Comparison of ENCODE assay signal across 8 cellular contexts in genomic region chr11:119584193-119585037, GRCh38.
DNase-seq lines count a peak whose midpoint lies in the region; ATAC-seq and TF ChIP-seq lines count a peak whose summit lies in the region.

No MANE protein-coding gene starts in this region.

- no peak for TF ChIP-seq CTCF in GM10266 (IDR thresholded peaks at IDR 0.05; ENCODE audit: control insufficient read depth, insufficient read depth, low read depth, missing control alignments)

- POLR2A ChIA-PET in activated CD4-positive, alpha-beta memory T cell treated with anti-CD3 and anti-CD28 coated beads for 36 hours (lab: Charles Lee) = no interaction called here

- peak overlapping the region; percentile 92 for H3K27ac ChIP-seq in neuronal stem cell (replicated peaks; ENCODE audit: low read length)
- H3K27ac ChIP-seq in Karpas-422 (ENCODE audit: low read length) = no peak overlapping the region

- peaks cover 0 to 7% (median 0%) of the 10 kb centered on the region in 3 experiments for H3K27me3 ChIP-seq in neuronal stem cell (ENCODE audit: control insufficient read depth in 3 of 3, insufficient read depth in 3 of 3, low read depth in 1 of 3, low read length in 3 of 3)
- H3K27me3 ChIP-seq in Karpas-422 (ENCODE audit: low read length) = no peaks in the 10 kb centered on the region

- H3K9me3 Mint-ChIP-seq in activated CD4-positive, alpha-beta memory T cell treated with anti-CD3 and anti-CD28 coated beads for 36 hours = no peaks in the 10 kb centered on the region

- H3K9me2 ChIP-seq in Karpas-422 (replicated peaks; ENCODE audit: insufficient read depth, low read length) = no peaks in the 10 kb centered on the region

- peak overlapping the region; percentile 94 for H3K4me2 ChIP-seq in neuronal stem cell (ENCODE audit: insufficient read depth, low read length, poor library complexity, severe bottlenecking)
- H3K4me2 ChIP-seq in Karpas-422 (ENCODE audit: low read depth, low read length, poor library complexity, severe bottlenecking) = no peak overlapping the region

- WGBS in neuronal stem cell (ENCODE audit: extremely low coverage in 2 of 2, insufficient read length in 2 of 2, insufficient replicate concordance in 1 of 2), 2 donors = no CpG with 5 or more reads among the region's 56 CpGs

- H3K14ac ChIP-seq in neuronal stem cell (ENCODE audit: low read length) = no peak overlapping the region

- CTCF ChIA-PET in activated CD4-positive, alpha-beta memory T cell treated with anti-CD3 and anti-CD28 coated beads for 36 hours (lab: Charles Lee) = no interaction called here

- H2BK5ac ChIP-seq in neuronal stem cell (ENCODE audit: low read length) = peak overlapping the region; percentile 85

- H3K4me1 ChIP-seq in neuronal stem cell (ENCODE audit: control insufficient read depth in 2 of 2, insufficient read depth in 1 of 2, low read depth in 1 of 2, low read length in 2 of 2) = peaks cover 6 to 13% of the 10 kb centered on the region in 2 donors
- no peaks in the 10 kb centered on the region for H3K4me1 ChIP-seq in Karpas-422 (ENCODE audit: low read length)

- peaks cover 54% of the 10 kb centered on the region for H3K27me3 Mint-ChIP-seq in activated CD4-positive, alpha-beta memory T cell treated with anti-CD3 and anti-CD28 coated beads for 36 hours

- H4K91ac ChIP-seq in neuronal stem cell (ENCODE audit: low read depth, low read length, poor library complexity) = no peak overlapping the region

- H3K23ac ChIP-seq in neuronal stem cell (ENCODE audit: low read depth, low read length, poor library complexity) = peak overlapping the region; percentile 38

- H3K9ac ChIP-seq in neuronal stem cell (ENCODE audit: low read depth, low read length, poor library complexity) (peak overlapping the region; percentile 88), Karpas-422 (ENCODE audit: low read length) (no peak overlapping the region)

- peak overlapping the region; percentile 97 for H2BK120ac ChIP-seq in neuronal stem cell (ENCODE audit: low read depth, low read length)

- no peaks in the 10 kb centered on the region for H3K36me3 Mint-ChIP-seq in activated CD4-positive, alpha-beta memory T cell treated with anti-CD3 and anti-CD28 coated beads for 36 hours

- intact Hi-C loops in activated CD4-positive, alpha-beta memory T cell treated with anti-CD3 and anti-CD28 coated beads for 36 hours (cut with micrococcal nuclease) = no loop called here

- H4K8ac ChIP-seq in neuronal stem cell (ENCODE audit: low read depth, low read length) = no peak overlapping the region

- H3K79me2 ChIP-seq in Karpas-422 (ENCODE audit: low read length) = no peaks in the 10 kb centered on the region

- H3K4ac ChIP-seq in neuronal stem cell (ENCODE audit: low read length) = no peak overlapping the region

- peaks cover 9% of the 10 kb centered on the region for H3K4me1 Mint-ChIP-seq in activated CD4-positive, alpha-beta memory T cell treated with anti-CD3 and anti-CD28 coated beads for 36 hours (ENCODE audit: low read depth)

- H3K79me1 ChIP-seq in neuronal stem cell (ENCODE audit: low read depth, low read length) = no peaks in the 10 kb centered on the region

- H2BK15ac ChIP-seq in neuronal stem cell (ENCODE audit: low read length) = peak overlapping the region; percentile 91

- peak overlapping the region; percentile 92 for H2BK12ac ChIP-seq in neuronal stem cell (ENCODE audit: low read length)

- H3K18ac ChIP-seq in neuronal stem cell (ENCODE audit: low read length) = peak overlapping the region; percentile 92

- no peak for ATAC-seq in HG02938 (IDR thresholded peaks at IDR 0.05; ENCODE audit: unreplicated experiment)

- H3K4me3 ChIP-seq in neuronal stem cell (ENCODE audit: low read length in 2 of 2) = peak overlapping the region; percentile 80 to 95
- H3K4me3 ChIP-seq in Karpas-422 (ENCODE audit: low read length) = no peak overlapping the region

- H3K27ac Mint-ChIP-seq in activated CD4-positive, alpha-beta memory T cell treated with anti-CD3 and anti-CD28 coated beads for 36 hours = no peak overlapping the region

- H3K9me3 ChIP-seq in neuronal stem cell (replicated peaks in 1 of 2; ENCODE audit: control insufficient read depth in 2 of 2, insufficient read depth in 1 of 2, low read depth in 1 of 2, low read length in 2 of 2) = peaks cover 8 to 15% of the 10 kb centered on the region in 2 donors
- H3K9me3 ChIP-seq in Karpas-422 (ENCODE audit: low read length) = no peaks in the 10 kb centered on the region

- H2AFZ ChIP-seq in neuronal stem cell (ENCODE audit: low read length) = peak overlapping the region; percentile 92
- no peak overlapping the region for H2AFZ ChIP-seq in Karpas-422 (ENCODE audit: low read length)

- DNase-seq in GM03348 (ENCODE audit: low spot score) = peak; percentile 77
- peak; percentile 73 for DNase-seq in NCI-H146 treated with DMSO at 0.1 percent for 48 hours (lab: John Stamatoyannopoulos, UW; ENCODE audit: unreplicated experiment)
- DNase-seq in activated CD4-positive, alpha-beta memory T cell treated with anti-CD3 and anti-CD28 coated beads for 36 hours = peak; percentile 18
- DNase-seq in glomerular visceral epithelial cell (ENCODE audit: extremely low spot score) = peak; percentile 86
- peak; percentile 90 for DNase-seq in neuronal stem cell (ENCODE audit: low spot score)
- DNase-seq in GM10266 (ENCODE audit: extremely low spot score) = no peak
- no peak for DNase-seq in Karpas-422

- H3K36me3 ChIP-seq in neuronal stem cell (replicated peaks in 1 of 2; ENCODE audit: control insufficient read depth in 2 of 2, insufficient read depth in 2 of 2, low read length in 2 of 2) = no peaks in the 10 kb centered on the region
- H3K36me3 ChIP-seq in Karpas-422 (ENCODE audit: insufficient read depth, low read length) = no peaks in the 10 kb centered on the region

- peak overlapping the region; percentile 98 for H2AK5ac ChIP-seq in neuronal stem cell (ENCODE audit: low read depth, low read length)

- no peak overlapping the region for H3K4me3 Mint-ChIP-seq in activated CD4-positive, alpha-beta memory T cell treated with anti-CD3 and anti-CD28 coated beads for 36 hours

- no peaks in the 10 kb centered on the region for H4K20me1 ChIP-seq in Karpas-422 (ENCODE audit: insufficient read depth, low read depth, low read length)

Comparison
In these comparisons a context has a peak if more than half of its experiments do, and no peak if none do; other contexts are left out.
1. DNase-seq: peak in GM03348 (single experiment), NCI-H146 treated with DMSO at 0.1 percent for 48 hours (single experiment), activated CD4-positive, alpha-beta memory T cell treated with anti-CD3 and anti-CD28 coated beads for 36 hours (single experiment), glomerular visceral epithelial cell (single experiment) and neuronal stem cell (single experiment); none in GM10266 (single experiment) and Karpas-422 (single experiment).